In genomic region chr3:115217678-115218451, GRCh38 we compare ENCODE assay signal across 8 cellular contexts.
DNase-seq lines count a peak whose midpoint lies in the region; ATAC-seq and TF ChIP-seq lines count a peak whose summit lies in the region.

No MANE protein-coding gene starts in this region.

- H4K20me1 ChIP-seq in hepatocyte (ENCODE audit: insufficient read depth, poor library complexity, severe bottlenecking): no peaks in the 10 kb centered on the region

- H3K4me2 ChIP-seq in hepatocyte (peak overlapping the region; percentile 42), skeletal muscle satellite cell (ENCODE audit: low read length) (peak overlapping the region; percentile 61)

- no peaks in the 10 kb centered on the region for H3K9me3 ChIP-seq in hepatocyte (ENCODE audit: low read depth)
- no peaks in the 10 kb centered on the region for H3K9me3 ChIP-seq in skeletal muscle satellite cell (replicated peaks; ENCODE audit: low read length)

- H3K27ac ChIP-seq in hepatocyte: no peak overlapping the region

- H3K9me2 ChIP-seq in hepatocyte (replicated peaks; ENCODE audit: insufficient read depth): no peaks in the 10 kb centered on the region

- peak; percentile 32 for DNase-seq in activated CD4-positive, alpha-beta T cell treated with anti-CD3 and anti-CD28 coated beads for 36 hours
- DNase-seq in activated CD4-positive, alpha-beta T cell treated with anti-CD3 and anti-CD28 coated beads, Interleukin-2, amount 50 U/mL, for 1 hour: no peak
- DNase-seq in NCI-H446 treated with DMSO at 0.1 percent for 48 hours (lab: John Stamatoyannopoulos, UW): peak; percentile 58
- peak; percentile 40 for DNase-seq in astrocyte of the cerebellum (ENCODE audit: low read depth)
- peak; percentile 75 for DNase-seq in hepatocyte (ENCODE audit: low spot score)

- no peaks in the 10 kb centered on the region for H3K36me3 Mint-ChIP-seq in activated CD4-positive, alpha-beta T cell treated with anti-CD3 and anti-CD28 coated beads for 36 hours (ENCODE audit: low read depth)

- H3K4me1 ChIP-seq in hepatocyte (ENCODE audit: insufficient read depth) (peaks cover 4% of the 10 kb centered on the region), skeletal muscle satellite cell (ENCODE audit: control insufficient read depth, insufficient read depth, low read length) (peaks cover 13% of the 10 kb centered on the region)

- POLR2A ChIA-PET in activated CD4-positive, alpha-beta T cell treated with anti-CD3 and anti-CD28 coated beads for 36 hours (lab: Charles Lee): no interaction called here

- WGBS in hepatocyte (ENCODE audit: low lambda C conversion rate, missing lambda C conversion rate): 28% methylated on average over 7 of the region's 7 CpGs

- intact Hi-C loops in activated CD4-positive, alpha-beta T cell treated with anti-CD3 and anti-CD28 coated beads for 36 hours (cut with DNase I, micrococcal nuclease): loop anchor here (1.0 kb wide), 4 partner anchors 474 to 596 kb away; no protein-coding TSS in a partner anchor

- H3K27me3 ChIP-seq in hepatocyte: no peaks in the 10 kb centered on the region
- H3K27me3 ChIP-seq in skeletal muscle satellite cell (ENCODE audit: control insufficient read depth, insufficient read depth, low read length): no peaks in the 10 kb centered on the region

- no peaks in the 10 kb centered on the region for H3K79me2 ChIP-seq in hepatocyte

- no peak for ATAC-seq in activated CD4-positive, alpha-beta T cell treated with anti-CD3 and anti-CD28 coated beads for 36 hours
- ATAC-seq in HG03439 (IDR thresholded peaks at IDR 0.05; ENCODE audit: unreplicated experiment) (peak; percentile 63), HG03025 (IDR thresholded peaks at IDR 0.05; ENCODE audit: low FRiP score, unreplicated experiment) (no peak)

- H3K4me3 ChIP-seq in astrocyte of the cerebellum (ENCODE audit: low read depth, low read length): no peak overlapping the region
- H3K4me3 ChIP-seq in hepatocyte: no peak overlapping the region
- H3K4me3 ChIP-seq in skeletal muscle satellite cell (ENCODE audit: low read length): no peak overlapping the region

- no peak overlapping the region for H3K27ac Mint-ChIP-seq in activated CD4-positive, alpha-beta T cell treated with anti-CD3 and anti-CD28 coated beads for 36 hours

- no peaks in the 10 kb centered on the region for H3K9me3 Mint-ChIP-seq in activated CD4-positive, alpha-beta T cell treated with anti-CD3 and anti-CD28 coated beads for 36 hours (ENCODE audit: low read depth)

- H3K9ac ChIP-seq in skeletal muscle satellite cell (ENCODE audit: low read depth, low read length): peak overlapping the region; percentile 38

- H2AFZ ChIP-seq in hepatocyte: no peak overlapping the region

- H3K4me1 Mint-ChIP-seq in activated CD4-positive, alpha-beta T cell treated with anti-CD3 and anti-CD28 coated beads for 36 hours: no peaks in the 10 kb centered on the region

- CTCF ChIA-PET in activated CD4-positive, alpha-beta T cell treated with anti-CD3 and anti-CD28 coated beads for 36 hours (lab: Charles Lee): interaction anchor here (0.5 to 1.9 kb wide), 12 partner anchors 15 to 595 kb away, joined by 3 to 12 read pairs (median 4); no protein-coding TSS in a partner anchor

- peak; percentile 67 for TF ChIP-seq CTCF in astrocyte of the cerebellum (IDR thresholded peaks at IDR 0.05; ENCODE audit: low read depth, low read length, missing control alignments)
- TF ChIP-seq CTCF in hepatocyte (IDR thresholded peaks at IDR 0.05; ENCODE audit: poor library complexity): peak; percentile 79

- H3K36me3 ChIP-seq in hepatocyte (replicated peaks; ENCODE audit: insufficient read depth, low read depth): no peaks in the 10 kb centered on the region
- no peaks in the 10 kb centered on the region for H3K36me3 ChIP-seq in skeletal muscle satellite cell (ENCODE audit: insufficient read depth, low read length)

- H3K4me3 Mint-ChIP-seq in activated CD4-positive, alpha-beta T cell treated with anti-CD3 and anti-CD28 coated beads for 36 hours: no peak overlapping the region

- peaks cover 1% of the 10 kb centered on the region for H3K27me3 Mint-ChIP-seq in activated CD4-positive, alpha-beta T cell treated with anti-CD3 and anti-CD28 coated beads for 36 hours

- in situ Hi-C loops in astrocyte of the cerebellum (cut with HindIII; ENCODE audit: low sequenced_read_pairs): loop anchor here (5.0 to 25.0 kb wide), 3 partner anchors 444 to 589 kb away; no protein-coding TSS in a partner anchor
